Comparison of ENCODE assay signal across 22 cellular contexts in genomic region chr10:9868499-9868898, GRCh38.
DNase-seq lines count a peak whose midpoint lies in the region; ATAC-seq and TF ChIP-seq lines count a peak whose summit lies in the region.
"Had no signal": no experiment of that assay in that cellular context is flagged by ENCODE, and none has a peak within 500 bp of the region (broad histone marks: within the 10 kb centered on the region; RNA-seq: fewer than 3 reads in every experiment).

No MANE protein-coding gene starts in this region.

- H3K27me3 ChIP-seq in right lobe of liver, result no peaks in the 10 kb centered on the region
- H3K27me3 ChIP-seq: BLaER1 had no signal

- intact Hi-C loops in right lobe of liver (cut with DNase I), result no loop called here

- H3K9me3 Mint-ChIP-seq in neural crest cell, result peaks cover 2% of the 10 kb centered on the region

- no peak for ATAC-seq in HG02852 (IDR thresholded peaks at IDR 0.05; ENCODE audit: unreplicated experiment)
- no peak for ATAC-seq in GM19035 (IDR thresholded peaks at IDR 0.05; ENCODE audit: unreplicated experiment)
- ATAC-seq in right lobe of liver, result no peak
- ATAC-seq: A549 had no signal

- no peaks in the 10 kb centered on the region for H3K36me3 Mint-ChIP-seq in neural crest cell (ENCODE audit: low read depth)
- H3K36me3 Mint-ChIP-seq: CD14-positive monocyte; CD4-positive, alpha-beta memory T cell had no signal

- DNase-seq in Ammon's horn (ENCODE audit: low spot score) (peak; percentile 22), NCI-H446 (lab: John Stamatoyannopoulos, UW) (peak; percentile 70 to 92), cerebellar cortex (ENCODE audit: low spot score) (peak; percentile 90), neural crest cell (ENCODE audit: low read depth, low spot score) (no peak), right lobe of liver (no peak)
- no peak for DNase-seq in activated CD4-positive, CD25-positive, alpha-beta regulatory T cell treated with anti-CD3 and anti-CD28 coated beads, Interleukin-2, amount 50 U/mL, for 72 hours
- DNase-seq: AML-193; CD4-positive, alpha-beta memory T cell; COR-L47; DMS 273 treated with DMSO at 0.1 percent for 48 hours; DMS53; DND-41; EL; GM23248; HCEC 1CT had no signal

- no peak overlapping the region for H3K27ac Mint-ChIP-seq in neural crest cell (ENCODE audit: unreplicated experiment)
- H3K27ac Mint-ChIP-seq: CD14-positive monocyte; CD4-positive, alpha-beta memory T cell; IgD-negative memory B cell had no signal

- H3K27ac ChIP-seq in right lobe of liver, result no peak overlapping the region
- H3K27ac ChIP-seq: 22Rv1, A549, BLaER1, GM23248 had no signal

- no peaks in the 10 kb centered on the region for H3K36me3 ChIP-seq in right lobe of liver
- H3K36me3 ChIP-seq: BLaER1 had no signal

- no peak for TF ChIP-seq POLR2A in right lobe of liver (IDR thresholded peaks at IDR 0.05)

- 43% methylated on average over 2 of the region's 2 CpGs for WGBS in right lobe of liver (ENCODE audit: insufficient coverage, low coverage, low lambda C conversion rate, missing lambda C conversion rate)

- no peak overlapping the region for H3K4me3 ChIP-seq in right lobe of liver
- H3K4me3 ChIP-seq: A549, BLaER1, GM23248 had no signal

- H3K27me3 Mint-ChIP-seq in neural crest cell (ENCODE audit: low read depth), result no peaks in the 10 kb centered on the region
- H3K27me3 Mint-ChIP-seq: IgD-negative memory B cell had no signal

- no peaks in the 10 kb centered on the region for H3K4me1 Mint-ChIP-seq in neural crest cell
- H3K4me1 Mint-ChIP-seq: CD14-positive monocyte; CD4-positive, alpha-beta memory T cell; IgD-negative memory B cell had no signal

- H3K9me3 ChIP-seq in right lobe of liver, result no peaks in the 10 kb centered on the region
- H3K9me3 ChIP-seq: A549, BLaER1 had no signal

- no peaks in the 10 kb centered on the region for H3K4me1 ChIP-seq in right lobe of liver
- H3K4me1 ChIP-seq: A549, BLaER1 had no signal

- H3K4me3 Mint-ChIP-seq in neural crest cell, result no peak overlapping the region
- H3K4me3 Mint-ChIP-seq: CD14-positive monocyte; CD4-positive, alpha-beta memory T cell; IgD-negative memory B cell had no signal

- TF ChIP-seq CTCF in neural crest cell (conservative IDR thresholded peaks at IDR 0.05) (peak; percentile 14), right lobe of liver (IDR thresholded peaks at IDR 0.05) (no peak)

Comparison
In these comparisons a context has a peak if more than half of its experiments do, and no peak if none do; other contexts are left out.
1. DNase-seq: peak in Ammon's horn (single experiment), NCI-H446 (2 of 2) and cerebellar cortex (single experiment); none in neural crest cell (single experiment), activated CD4-positive, CD25-positive, alpha-beta regulatory T cell treated with anti-CD3 and anti-CD28 coated beads, Interleukin-2, amount 50 U/mL, for 72 hours (single experiment) and right lobe of liver (0 of 3).